8 cellular contexts compared by ENCODE assay signal in the genomic region with DNA sequence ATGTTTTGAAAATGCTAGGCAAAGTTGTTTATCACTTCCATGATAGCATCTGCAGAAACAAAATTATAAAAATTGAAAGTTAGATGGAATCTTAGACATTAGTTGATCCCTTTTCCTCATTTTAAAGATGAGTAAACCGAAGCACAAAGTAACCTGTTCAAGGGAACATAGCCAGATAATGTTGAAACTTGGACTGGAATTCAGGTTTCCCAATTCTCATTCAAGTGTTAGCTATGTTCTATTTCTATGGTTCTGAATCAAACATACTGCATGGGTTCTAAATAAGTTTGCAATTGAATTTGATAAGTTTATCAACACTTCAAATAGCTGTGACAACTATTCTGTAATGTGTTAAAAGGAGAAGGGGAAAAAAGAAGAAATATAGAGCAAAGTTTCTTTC.
"Had no signal": no experiment of that assay in that cellular context is flagged by ENCODE, and none has a peak within 500 bp of the region (broad histone marks: within the 10 kb centered on the region; RNA-seq: fewer than 3 reads in every experiment).

No MANE protein-coding gene starts in this region.

- FAIRE-seq: G401.6, GM12878, GM12891, GM12892, GM18507, GM19239 had no signal

- ATAC-seq: GM12878 had no signal

- DNase-seq: GDM1, GF-D8 had no signal

- H3K4me3 ChIP-seq: GM12878 had no signal
